Comparison of ENCODE assay signal across 8 cellular contexts in the genomic region with DNA sequence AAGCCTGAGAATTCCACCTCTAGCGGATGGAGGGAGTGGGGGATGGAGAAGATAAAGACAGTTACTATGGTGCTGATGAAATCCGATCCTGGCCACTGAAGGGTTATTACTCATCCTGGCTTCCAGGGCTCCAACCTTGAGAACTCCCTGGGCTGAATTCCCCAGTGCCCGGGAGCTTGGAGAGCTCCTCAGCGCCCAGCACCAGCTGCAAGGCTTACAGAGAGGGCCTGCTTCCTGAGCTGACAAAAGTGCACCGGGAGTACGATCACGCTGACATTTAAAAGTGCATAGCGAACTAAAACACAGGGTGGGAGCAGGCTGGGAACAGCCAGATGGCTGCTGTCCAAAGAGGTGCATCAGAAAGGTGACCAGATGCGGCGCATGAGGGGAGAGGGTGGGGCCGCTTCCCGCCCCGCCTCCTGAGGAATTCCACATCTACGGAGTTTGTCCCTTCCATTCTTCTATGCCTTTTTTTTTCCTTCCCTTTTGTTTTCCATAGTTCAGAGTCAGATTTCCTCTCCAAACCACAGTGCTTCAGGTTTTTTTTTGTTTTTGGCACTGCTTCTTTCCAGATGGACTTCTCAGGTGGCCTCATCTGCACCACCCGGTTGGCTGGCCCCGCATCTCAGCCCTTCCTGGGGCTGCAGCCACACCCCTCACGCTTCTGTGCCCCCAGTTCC.
A peak's percentile ranks its signal among the peaks of the same experiment; 100 is the strongest.
DNase-seq lines count a peak whose midpoint lies in the region; ATAC-seq, FAIRE-seq and TF ChIP-seq lines count a peak whose summit lies in the region.

No MANE protein-coding gene starts in this region.

- ATAC-seq in HG03045 (IDR thresholded peaks at IDR 0.05; ENCODE audit: unreplicated experiment) (no peak), HG03432 (IDR thresholded peaks at IDR 0.05; ENCODE audit: unreplicated experiment) (no peak)

- peak overlapping the region; percentile 95 for H3K18ac ChIP-seq in H9 (ENCODE audit: insufficient read length, low read depth, low read length)

- CTCF ChIA-PET in endothelial cell of umbilical vein (lab: Charles Lee) = interaction anchor here (1.2 to 2.2 kb wide), 2 partner anchors 10 to 24 kb away, joined by 3 to 7 read pairs; no protein-coding TSS in a partner anchor

- no peaks in the 10 kb centered on the region for H3K9me3 Mint-ChIP-seq in H9

- peak overlapping the region; percentile 88 for H3K27ac ChIP-seq in H9 (ENCODE audit: insufficient read length, low read depth, low read length)
- H3K27ac ChIP-seq in endothelial cell of umbilical vein (ENCODE audit: insufficient read depth, low read depth, low read length) = no peak overlapping the region
- H3K27ac ChIP-seq in muscle layer of colon (ENCODE audit: low read depth, low read length) = peak overlapping the region; percentile 49
- H3K27ac ChIP-seq in effector memory CD4-positive, alpha-beta T cell (ENCODE audit: insufficient read depth, low read length, poor library complexity, severe bottlenecking) = no peak overlapping the region

- H3K4me3 Mint-ChIP-seq in H9 = peak overlapping the region; percentile 59 to 70

- DNase-seq in H9 = peak; percentile 86
- DNase-seq in NCI-H748 treated with DMSO at 0.1 percent for 48 hours (lab: John Stamatoyannopoulos, UW) = peak; percentile 81
- peak; percentile 25 for DNase-seq in endothelial cell of umbilical vein (ENCODE audit: low read depth, low spot score)
- DNase-seq in effector memory CD4-positive, alpha-beta T cell = no peak
- no peak for DNase-seq in effector CD4-positive, alpha-beta T cell

- peaks cover 7% of the 10 kb centered on the region; the same call in 1 of the 2 replicates for H3K4me1 ChIP-seq in H9 (ENCODE audit: insufficient read depth, low read length)
- no peaks in the 10 kb centered on the region for H3K4me1 ChIP-seq in endothelial cell of umbilical vein (ENCODE audit: control insufficient read depth, extremely low read depth, insufficient read depth, low read length)
- peaks cover 18% of the 10 kb centered on the region for H3K4me1 ChIP-seq in muscle layer of colon (ENCODE audit: insufficient read depth, low read length)
- no peaks in the 10 kb centered on the region for H3K4me1 ChIP-seq in effector memory CD4-positive, alpha-beta T cell (ENCODE audit: control insufficient read depth, insufficient read depth, low read length, poor library complexity, severe bottlenecking)

- H2AFZ ChIP-seq in H9 (ENCODE audit: low read length) (no peak overlapping the region), endothelial cell of umbilical vein (ENCODE audit: low read depth, low read length) (no peak overlapping the region)

- no peak overlapping the region for H4K91ac ChIP-seq in H9 (ENCODE audit: insufficient read length, low read depth, low read length)

- no peak overlapping the region for H3T11ph ChIP-seq in H9 (ENCODE audit: low read length)

- H3K23me2 ChIP-seq in H9 (ENCODE audit: insufficient read length, low read depth, low read length, poor library complexity, severe bottlenecking) = no peaks in the 10 kb centered on the region

- H4K5ac ChIP-seq in H9 (ENCODE audit: insufficient read length, low read depth, low read length) = no peak overlapping the region

- no peak overlapping the region for H2BK15ac ChIP-seq in H9 (ENCODE audit: low read depth, low read length)

- POLR2A ChIA-PET in endothelial cell of umbilical vein (lab: Charles Lee) = interaction anchor here (1.0 kb wide), 1 partner anchor 115 kb away, joined by 3 read pairs; no protein-coding TSS in a partner anchor

- whole genome bisulfite sequencing in H9 (ENCODE audit: extremely low coverage, insufficient read length, low lambda C conversion rate) = no CpG with 5 or more reads among the region's 17 CpGs

- H2BK12ac ChIP-seq in H9 (ENCODE audit: insufficient read length, low read depth, low read length) = peak overlapping the region; percentile 27

- H3K79me2 ChIP-seq in H9 (ENCODE audit: insufficient read depth, low read length) (no peaks in the 10 kb centered on the region), endothelial cell of umbilical vein (ENCODE audit: control insufficient read depth, insufficient read depth, low read length) (no peaks in the 10 kb centered on the region)

- peaks cover 2% of the 10 kb centered on the region; the same call in 1 of the 2 replicates for H3K27me3 Mint-ChIP-seq in H9 (ENCODE audit: low read depth)

- dilution Hi-C loops in endothelial cell of umbilical vein (cut with MboI; ENCODE audit: extremely low pct_ligation_motif_present, low sequenced_read_pairs) = no loop called here

- H3K27ac Mint-ChIP-seq in H9 = peak overlapping the region; percentile 95 to 99 (median 98)

- no peak for TF ChIP-seq CTCF in H9 (conservative IDR thresholded peaks at IDR 0.05)
- no peak for TF ChIP-seq CTCF in endothelial cell of umbilical vein (IDR thresholded peaks at IDR 0.05; ENCODE audit: extremely low read depth in 1 of 2, insufficient read depth in 1 of 2, low read depth in 1 of 2, low read length in 2 of 2)

- TF ChIP-seq POLR2A in endothelial cell of umbilical vein (IDR thresholded peaks at IDR 0.05; ENCODE audit: low read depth, low read length) = no peak

- H3K23ac ChIP-seq in H9 (ENCODE audit: insufficient read length, low read depth, low read length) = no peak overlapping the region

- H3K79me1 ChIP-seq in H9 (ENCODE audit: insufficient read depth, low read depth, low read length, poor library complexity, severe bottlenecking) = no peaks in the 10 kb centered on the region

- peak overlapping the region; percentile 8 for H2BK120ac ChIP-seq in H9 (ENCODE audit: low read depth, low read length, poor library complexity, severe bottlenecking)

- no peak overlapping the region; the same call in 1 of the 2 replicates for H3K4ac ChIP-seq in H9 (ENCODE audit: low read depth, low read length)

- H3K36me3 ChIP-seq in endothelial cell of umbilical vein (ENCODE audit: control insufficient read depth in 2 of 2, extremely low read depth in 1 of 2, insufficient read depth in 2 of 2, low read length in 2 of 2) = no peaks in the 10 kb centered on the region
- no peaks in the 10 kb centered on the region for H3K36me3 ChIP-seq in muscle layer of colon (ENCODE audit: insufficient read depth, low read length)
- no peaks in the 10 kb centered on the region for H3K36me3 ChIP-seq in effector memory CD4-positive, alpha-beta T cell (ENCODE audit: control insufficient read depth, insufficient read depth, low read length)

- no peak overlapping the region for H2BK5ac ChIP-seq in H9 (ENCODE audit: insufficient read length, low read length)

- H4K20me1 ChIP-seq in H9 (ENCODE audit: control insufficient read depth, insufficient read depth, insufficient read length) (no peaks in the 10 kb centered on the region), endothelial cell of umbilical vein (replicated peaks; ENCODE audit: control insufficient read depth, extremely low read depth, insufficient read depth, low read length) (no peaks in the 10 kb centered on the region)

- H2BK20ac ChIP-seq in H9 (ENCODE audit: low read depth, low read length, poor library complexity, severe bottlenecking) = no peak overlapping the region

- no peak overlapping the region for H3K4me3 ChIP-seq in endothelial cell of umbilical vein (replicated peaks in 1 of 3; ENCODE audit: insufficient read depth in 1 of 3, low read depth in 1 of 3, low read length in 3 of 3)
- peak overlapping the region in 1 of 2 donors; percentile 1 for H3K4me3 ChIP-seq in muscle layer of colon (ENCODE audit: low read depth in 1 of 2, low read length in 2 of 2)
- no peak overlapping the region for H3K4me3 ChIP-seq in effector memory CD4-positive, alpha-beta T cell (ENCODE audit: insufficient read depth, low read depth, low read length, poor library complexity, severe bottlenecking)

- H2AK5ac ChIP-seq in H9 (ENCODE audit: insufficient read length, low read length) = no peak overlapping the region

- peak overlapping the region; percentile 88; the same call in 1 of the 2 replicates for H3K14ac ChIP-seq in H9 (ENCODE audit: insufficient read depth, low read length)

- H3K9me1 ChIP-seq in endothelial cell of umbilical vein (replicated peaks; ENCODE audit: control insufficient read depth, extremely low read depth, insufficient read depth, low read length) = no peaks in the 10 kb centered on the region

- H3K4me1 Mint-ChIP-seq in H9 = peaks cover 20 to 29% of the 10 kb centered on the region in 2 experiments

- H4K8ac ChIP-seq in H9 (replicated peaks; ENCODE audit: insufficient read length, low read depth, low read length) = no peak overlapping the region

- H3K36me3 Mint-ChIP-seq in H9 (ENCODE audit: insufficient read depth in 1 of 3, low read depth in 3 of 3) = no peaks in the 10 kb centered on the region; a peak in 1 of 7 replicates

- intact Hi-C loops in endothelial cell of umbilical vein (cut with micrococcal nuclease) = no loop called here

- H3K9me3 ChIP-seq in H9 (ENCODE audit: control insufficient read depth, low read depth, low read length) (no peaks in the 10 kb centered on the region), endothelial cell of umbilical vein (replicated peaks; ENCODE audit: control insufficient read depth, insufficient read depth, low read length) (no peaks in the 10 kb centered on the region), muscle layer of colon (ENCODE audit: low read length) (no peaks in the 10 kb centered on the region)
- no peaks in the 10 kb centered on the region for H3K9me3 ChIP-seq in effector memory CD4-positive, alpha-beta T cell (ENCODE audit: control insufficient read depth, low read length)

- H3K27me3 ChIP-seq in H9 (ENCODE audit: insufficient read depth, low read length) (no peaks in the 10 kb centered on the region), endothelial cell of umbilical vein (ENCODE audit: control insufficient read depth in 2 of 2, insufficient read depth in 2 of 2, low read length in 2 of 2) (no peaks in the 10 kb centered on the region), muscle layer of colon (ENCODE audit: control insufficient read depth in 1 of 2, insufficient read depth in 2 of 2, low read length in 2 of 2) (no peaks in the 10 kb centered on the region)
- no peaks in the 10 kb centered on the region for H3K27me3 ChIP-seq in effector memory CD4-positive, alpha-beta T cell (replicated peaks; ENCODE audit: control insufficient read depth, insufficient read depth, low read length, poor library complexity, severe bottlenecking)

- no peak overlapping the region for H3K9ac ChIP-seq in H9 (ENCODE audit: extremely low read depth, insufficient read length, low read length)
- no peak overlapping the region for H3K9ac ChIP-seq in endothelial cell of umbilical vein (replicated peaks; ENCODE audit: extremely low read depth, insufficient read depth, low read length)
- H3K9ac ChIP-seq in muscle layer of colon (ENCODE audit: low read length) = no peak overlapping the region

- FAIRE-seq in endothelial cell of umbilical vein (lab: Jason Lieb, UNC) = no peak

- H3K4me2 ChIP-seq in H9 (ENCODE audit: insufficient read depth, insufficient read length, low read length) (peak overlapping the region; percentile 57), endothelial cell of umbilical vein (ENCODE audit: insufficient read depth, low read length) (no peak overlapping the region)

- H3K56ac ChIP-seq in H9 (ENCODE audit: insufficient read length, low read depth, low read length) = no peak overlapping the region

- no TSS peak for BruUV-seq in endothelial cell of umbilical vein (replicated peaks; lab: Mats Ljungman, UMichigan)

TF ChIP-seq in endothelial cell of umbilical vein, 7 proteins besides CTCF, POLR2A, EP300 and RAD21 (continues in another document):
- no peak for TF ChIP-seq GATA2 (IDR thresholded peaks at IDR 0.05; ENCODE audit: insufficient read depth, insufficient read length, low read depth, low read length)
- no peak for TF ChIP-seq FOS (IDR thresholded peaks at IDR 0.05; ENCODE audit: borderline replicate concordance, insufficient read depth, low read length)

Comparison
In these comparisons a context has a peak if more than half of its experiments do, and no peak if none do; other contexts are left out.
1. DNase-seq: peak in H9 (single experiment), NCI-H748 treated with DMSO at 0.1 percent for 48 hours (single experiment) and endothelial cell of umbilical vein (single experiment); none in effector memory CD4-positive, alpha-beta T cell (0 of 3) and effector CD4-positive, alpha-beta T cell (single experiment).
2. H3K27ac ChIP-seq: peak in H9 (single experiment) and muscle layer of colon (single experiment); none in endothelial cell of umbilical vein (single experiment) and effector memory CD4-positive, alpha-beta T cell (single experiment).